Comparison of ENCODE assay signal across 13 cellular contexts in genomic region chr4:1310796-1311715, GRCh38. TPM values are rescaled to one million over a fixed set of nuclear protein-coding genes. Genes with fewer than 3 reads are reported as not detected.
DNase-seq lines count a peak whose midpoint lies in the region; ATAC-seq and TF ChIP-seq lines count a peak whose summit lies in the region.
"Had no signal": no experiment of that assay in that cellular context is flagged by ENCODE, and none has a peak within 500 bp of the region (broad histone marks: within the 10 kb centered on the region; RNA-seq: fewer than 3 reads in every experiment).

No MANE protein-coding gene starts in this region.

- H3K9me3 ChIP-seq in cardiac muscle cell (ENCODE audit: low read depth) (no peaks in the 10 kb centered on the region), right lobe of liver (no peaks in the 10 kb centered on the region)

- H3K27me3 Mint-ChIP-seq in activated naive CD8-positive, alpha-beta T cell treated with anti-CD3 and anti-CD28 coated beads, Interleukin-2, amount 10 ng/mL, durations not matched to agents 7 days and 5 days, result no peaks in the 10 kb centered on the region
- H3K27me3 Mint-ChIP-seq: B cell had no signal

- peaks cover 31% of the 10 kb centered on the region for H3K36me3 Mint-ChIP-seq in activated naive CD8-positive, alpha-beta T cell treated with anti-CD3 and anti-CD28 coated beads, Interleukin-2, amount 10 ng/mL, durations not matched to agents 7 days and 5 days

- TF ChIP-seq POLR2A in right lobe of liver (IDR thresholded peaks at IDR 0.05), result no peak

- DNase-seq in cardiac muscle cell (ENCODE audit: low read depth in 1 of 2, low spot score in 1 of 2) (no peak), left cardiac atrium (no peak), right lobe of liver (peak in 2 of 3 donors; percentile 19 to 48), COLO668 (lab: John Stamatoyannopoulos, UW; ENCODE audit: unreplicated experiment) (no peak), epidermal melanocyte (ENCODE audit: insufficient read length, low spot score) (no peak)
- no peak for DNase-seq in activated naive CD8-positive, alpha-beta T cell treated with anti-CD3 and anti-CD28 coated beads, Interleukin-2, amount 10 ng/mL, durations not matched to agents 7 days and 5 days
- no peak for DNase-seq in stimulated activated CD4-positive, alpha-beta T cell treated with anti-CD3 and anti-CD28 coated beads, Interleukin-1b, Interleukin-23, amount 100 ng/mL, for 48 hours
- DNase-seq: activated CD4-positive, CD25-positive, alpha-beta regulatory T cell; glutamatergic neuron; stimulated activated CD4-positive, alpha-beta T cell treated with anti-CD3 and anti-CD28 coated beads, Interleukin-15, amount 100 ng/mL, for 24 hours had no signal

- H3K4me3 ChIP-seq in cardiac muscle cell, result no peak overlapping the region
- H3K4me3 ChIP-seq in right lobe of liver, result no peak overlapping the region

- peak overlapping the region; percentile 48 for H3K27ac Mint-ChIP-seq in activated naive CD8-positive, alpha-beta T cell treated with anti-CD3 and anti-CD28 coated beads, Interleukin-2, amount 10 ng/mL, durations not matched to agents 7 days and 5 days
- H3K27ac Mint-ChIP-seq: B cell had no signal

- TF ChIP-seq CTCF in cardiac muscle cell (IDR thresholded peaks at IDR 0.05; ENCODE audit: low read depth, low read length) (no peak), right lobe of liver (IDR thresholded peaks at IDR 0.05) (no peak)

- H3K36me3 ChIP-seq in cardiac muscle cell (peaks cover 24% of the 10 kb centered on the region), right lobe of liver (peaks cover 0 to 30% (median 14%) of the 10 kb centered on the region in 4 donors)

- peaks cover 46% of the 10 kb centered on the region for H3K4me1 Mint-ChIP-seq in activated naive CD8-positive, alpha-beta T cell treated with anti-CD3 and anti-CD28 coated beads, Interleukin-2, amount 10 ng/mL, durations not matched to agents 7 days and 5 days

- no peaks in the 10 kb centered on the region for H3K9me3 Mint-ChIP-seq in activated naive CD8-positive, alpha-beta T cell treated with anti-CD3 and anti-CD28 coated beads, Interleukin-2, amount 10 ng/mL, durations not matched to agents 7 days and 5 days

- intact Hi-C loops in left cardiac atrium (cut with DNase I), result no loop called here
- intact Hi-C loops in right lobe of liver (cut with DNase I), result no loop called here

- WGBS in right lobe of liver (ENCODE audit: insufficient coverage, low coverage, low lambda C conversion rate, missing lambda C conversion rate), result 85% methylated on average over 17 of the region's 52 CpGs

- H3K27ac ChIP-seq in cardiac muscle cell (peak overlapping the region; percentile 97), right lobe of liver (no peak overlapping the region)

- no peaks in the 10 kb centered on the region for H3K27me3 ChIP-seq in cardiac muscle cell
- H3K27me3 ChIP-seq in right lobe of liver, result no peaks in the 10 kb centered on the region

- ATAC-seq in left cardiac atrium (no peak), right lobe of liver (no peak), HG02973 (IDR thresholded peaks at IDR 0.05; ENCODE audit: unreplicated experiment) (no peak)
- ATAC-seq in activated naive CD8-positive, alpha-beta T cell treated with anti-CD3 and anti-CD28 coated beads, Interleukin-2, amount 10 ng/mL, durations not matched to agents 7 days and 5 days (ENCODE audit: low read depth), result peak; percentile 25
- ATAC-seq: left lobe of liver had no signal

- H3K4me1 ChIP-seq in cardiac muscle cell (ENCODE audit: low read depth), result peaks cover 7% of the 10 kb centered on the region
- H3K4me1 ChIP-seq in right lobe of liver, result peaks cover 0 to 17% (median 6%) of the 10 kb centered on the region in 4 donors

- peak overlapping the region; percentile 47 for H3K4me3 Mint-ChIP-seq in activated naive CD8-positive, alpha-beta T cell treated with anti-CD3 and anti-CD28 coated beads, Interleukin-2, amount 10 ng/mL, durations not matched to agents 7 days and 5 days

- POLR2A ChIA-PET in activated naive CD8-positive, alpha-beta T cell treated with anti-CD3 and anti-CD28 coated beads, Interleukin-2, amount 10 ng/mL, durations not matched to agents 7 days and 5 days (lab: Charles Lee), result interaction anchor here (0.9 kb wide), 1 partner anchor 19 kb away, joined by 3 read pairs; no protein-coding TSS in a partner anchor

RNA-seq across cellular contexts. Expression of gene MAEA, which starts 21.4 kb away (rescaled TPM):
- 85.0 and 88.3 TPM in 2 replicates for total RNA-seq in cardiac muscle cell
- polyA plus RNA-seq in cardiac muscle cell, result 70.2 and 76.8 TPM in 2 replicates
- 10 to 100 TPM; 41.9 to 59.3 TPM for total RNA-seq in left cardiac atrium
- 10 to 100 TPM; 73.2 to 82.9 TPM for total RNA-seq in activated naive CD8-positive, alpha-beta T cell treated with anti-CD3 and anti-CD28 coated beads, Interleukin-2, amount 10 ng/mL, durations not matched to agents 7 days and 5 days
- 10 to 100 TPM; 24.3 to 42.0 (median 27.9) TPM for total RNA-seq in right lobe of liver

RNA-seq across cellular contexts. Expression of gene UVSSA, which starts 36.0 kb away (rescaled TPM):
- 4.6 and 14.1 TPM in 2 replicates for total RNA-seq in cardiac muscle cell
- polyA plus RNA-seq in cardiac muscle cell, result 7.2 and 8.8 TPM in 2 replicates
- 1 to 10 TPM; 7.9 to 8.4 TPM for total RNA-seq in left cardiac atrium
- total RNA-seq in activated naive CD8-positive, alpha-beta T cell treated with anti-CD3 and anti-CD28 coated beads, Interleukin-2, amount 10 ng/mL, durations not matched to agents 7 days and 5 days, result 10 to 100 TPM; 30.0 to 30.9 TPM
- 10 to 100 TPM in 3 of 6 experiments, 1 to 10 TPM in 3; 9.1 to 14.5 (median 11.3) TPM for total RNA-seq in right lobe of liver

Comparison
In these comparisons a context has a peak if more than half of its experiments do, and no peak if none do; other contexts are left out.
1. DNase-seq: peak in right lobe of liver (2 of 3); none in cardiac muscle cell (0 of 2), left cardiac atrium (single experiment), activated naive CD8-positive, alpha-beta T cell treated with anti-CD3 and anti-CD28 coated beads, Interleukin-2, amount 10 ng/mL, durations not matched to agents 7 days and 5 days (single experiment), COLO668 (single experiment), stimulated activated CD4-positive, alpha-beta T cell treated with anti-CD3 and anti-CD28 coated beads, Interleukin-1b, Interleukin-23, amount 100 ng/mL, for 48 hours (single experiment) and epidermal melanocyte (single experiment).